In the genomic region with DNA sequence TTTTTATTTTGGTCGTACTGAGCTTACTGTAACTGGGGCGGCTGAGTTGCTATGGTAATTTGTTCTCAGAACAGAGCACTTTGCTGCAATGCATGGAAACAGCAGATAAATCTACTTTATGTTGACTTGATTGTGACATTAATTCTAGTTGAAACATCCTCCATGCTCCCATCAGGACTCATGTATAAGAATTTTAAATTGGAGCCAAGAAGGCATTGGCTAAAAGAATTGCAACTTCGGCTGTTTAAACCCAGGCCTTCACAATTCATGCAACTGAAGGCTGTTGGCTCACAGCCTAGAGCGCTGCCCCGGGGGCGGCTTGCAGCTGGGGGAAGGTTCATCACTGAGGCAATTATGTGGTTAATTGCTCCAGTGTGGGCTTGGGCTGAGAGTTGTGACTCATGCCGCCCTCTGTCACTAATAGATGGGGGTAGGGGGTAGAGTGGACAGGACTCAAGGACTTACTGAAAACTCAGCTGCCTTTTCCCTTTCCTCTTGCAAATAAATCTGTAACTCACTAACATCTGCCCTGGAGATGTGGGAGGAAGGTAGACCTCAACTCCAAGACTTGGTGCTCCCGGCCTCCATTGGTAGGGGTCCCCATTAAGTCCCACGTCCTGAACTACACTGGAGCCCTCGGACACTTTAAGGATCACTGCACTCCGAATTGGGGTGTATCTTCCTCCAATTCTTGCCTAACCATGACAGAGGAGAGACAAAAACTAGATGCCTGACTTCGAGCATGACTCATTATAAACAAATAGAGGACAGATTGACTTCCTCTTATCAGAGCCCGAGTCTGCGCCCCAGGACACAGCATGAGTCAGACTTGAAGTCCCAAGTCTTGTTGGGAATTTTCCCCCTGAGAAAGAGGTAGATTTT, we compare ENCODE assay signal across 1 cellular context.
TF ChIP-seq lines count a peak whose summit lies in the region.

No MANE protein-coding gene starts in this region.

TF ChIP-seq in HepG2, 621 proteins besides CTCF, POLR2A, EP300 and RAD21 (continued from another document and continues in another):
- 0 out of 2 replicates have a peak, but pooled peaks have one; percentile 45 for TF ChIP-seq ZNF800 (CRISPR knock-in tag; IDR thresholded peaks at IDR 0.05)
- TF ChIP-seq SRF (IDR thresholded peaks at IDR 0.05; ENCODE audit: low read depth, low read length), result no peak; the same call in 1 of the 2 replicates
- no peak for TF ChIP-seq E2F5 (CRISPR knock-in tag; conservative IDR thresholded peaks at IDR 0.05)
- TF ChIP-seq ZBTB7B (CRISPR knock-in tag; IDR thresholded peaks at IDR 0.05), result no peak
- TF ChIP-seq SMARCE1 (IDR thresholded peaks at IDR 0.05; ENCODE audit: borderline replicate concordance), result no peak
- peak; percentile 34; the same call in 1 of the 2 replicates for TF ChIP-seq FOXO1 (CRISPR knock-in tag; IDR thresholded peaks at IDR 0.05)
- TF ChIP-seq ZNF3 (CRISPR knock-in tag; IDR thresholded peaks at IDR 0.05), result no peak
- TF ChIP-seq DRAP1 (CRISPR knock-in tag; IDR thresholded peaks at IDR 0.05), result no peak
- no peak for TF ChIP-seq ZNF776 (CRISPR knock-in tag; IDR thresholded peaks at IDR 0.05)
- no peak for TF ChIP-seq ZFY (CRISPR knock-in tag; IDR thresholded peaks at IDR 0.05)
- TF ChIP-seq HOXD1 (CRISPR knock-in tag; IDR thresholded peaks at IDR 0.05), result 0 out of 2 replicates have a peak, but pooled peaks have one; percentile 57
- 0 out of 2 replicates have a peak, but pooled peaks have one; percentile 37 for TF ChIP-seq SALL1 (CRISPR knock-in tag; IDR thresholded peaks at IDR 0.05)
- TF ChIP-seq, protein P1, sequence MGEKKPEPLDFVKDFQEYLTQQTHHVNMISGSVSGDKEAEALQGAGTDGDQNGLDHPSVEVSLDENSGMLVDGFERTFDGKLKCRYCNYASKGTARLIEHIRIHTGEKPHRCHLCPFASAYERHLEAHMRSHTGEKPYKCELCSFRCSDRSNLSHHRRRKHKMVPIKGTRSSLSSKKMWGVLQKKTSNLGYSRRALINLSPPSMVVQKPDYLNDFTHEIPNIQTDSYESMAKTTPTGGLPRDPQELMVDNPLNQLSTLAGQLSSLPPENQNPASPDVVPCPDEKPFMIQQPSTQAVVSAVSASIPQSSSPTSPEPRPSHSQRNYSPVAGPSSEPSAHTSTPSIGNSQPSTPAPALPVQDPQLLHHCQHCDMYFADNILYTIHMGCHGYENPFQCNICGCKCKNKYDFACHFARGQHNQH (CRISPR knock-in tag; IDR thresholded peaks at IDR 0.05), result peak; percentile 66; the same call in 1 of the 2 replicates
- TF ChIP-seq TBX3 (IDR thresholded peaks at IDR 0.05; ENCODE audit: borderline replicate concordance), result peak; percentile 42; the same call in 1 of the 2 replicates
- TF ChIP-seq HMG20B (CRISPR knock-in tag; conservative IDR thresholded peaks at IDR 0.05), result 0 out of 2 replicates have a peak, but pooled peaks have one; percentile 14
- TF ChIP-seq NRL (CRISPR knock-in tag; IDR thresholded peaks at IDR 0.05; ENCODE audit: borderline replicate concordance), result no peak
- TF ChIP-seq ZNF552 (CRISPR knock-in tag; IDR thresholded peaks at IDR 0.05; ENCODE audit: borderline replicate concordance), result no peak
- no peak for TF ChIP-seq NFE2 (CRISPR knock-in tag; IDR thresholded peaks at IDR 0.05)
- no peak for TF ChIP-seq ZC3H4 (CRISPR knock-in tag; IDR thresholded peaks at IDR 0.05; ENCODE audit: borderline replicate concordance)
- TF ChIP-seq SRSF1 (optimal IDR thresholded peaks at IDR 0.05; ENCODE audit: low read depth, low read length), result no peak
- TF ChIP-seq NKX3-1 (CRISPR knock-in tag; IDR thresholded peaks at IDR 0.05), result no peak; the same call in 1 of the 2 replicates
- 0 out of 2 replicates have a peak, but pooled peaks have one; percentile 25 for TF ChIP-seq NFKBIZ (CRISPR knock-in tag; IDR thresholded peaks at IDR 0.05)
- no peak for TF ChIP-seq ZNF234 (CRISPR knock-in tag; conservative IDR thresholded peaks at IDR 0.05)
- TF ChIP-seq KDM5A (IDR thresholded peaks at IDR 0.05; ENCODE audit: borderline replicate concordance, low read length), result no peak
- no peak for TF ChIP-seq BRD4 (CRISPR knock-in tag; IDR thresholded peaks at IDR 0.05)
- no peak for TF ChIP-seq ZNF761 (CRISPR knock-in tag; conservative IDR thresholded peaks at IDR 0.05)
- no peak for TF ChIP-seq ZNF138 (CRISPR knock-in tag; IDR thresholded peaks at IDR 0.05; ENCODE audit: low read depth)
- peak; percentile 18; the same call in 1 of the 2 replicates for TF ChIP-seq DPF2 (CRISPR knock-in tag; IDR thresholded peaks at IDR 0.05; ENCODE audit: borderline replicate concordance, low read depth)
- no peak for TF ChIP-seq NR3C1 (CRISPR knock-in tag; IDR thresholded peaks at IDR 0.05)
- TF ChIP-seq ZNF530 (CRISPR knock-in tag; IDR thresholded peaks at IDR 0.05; ENCODE audit: low read depth), result no peak
- TF ChIP-seq, protein P2, sequence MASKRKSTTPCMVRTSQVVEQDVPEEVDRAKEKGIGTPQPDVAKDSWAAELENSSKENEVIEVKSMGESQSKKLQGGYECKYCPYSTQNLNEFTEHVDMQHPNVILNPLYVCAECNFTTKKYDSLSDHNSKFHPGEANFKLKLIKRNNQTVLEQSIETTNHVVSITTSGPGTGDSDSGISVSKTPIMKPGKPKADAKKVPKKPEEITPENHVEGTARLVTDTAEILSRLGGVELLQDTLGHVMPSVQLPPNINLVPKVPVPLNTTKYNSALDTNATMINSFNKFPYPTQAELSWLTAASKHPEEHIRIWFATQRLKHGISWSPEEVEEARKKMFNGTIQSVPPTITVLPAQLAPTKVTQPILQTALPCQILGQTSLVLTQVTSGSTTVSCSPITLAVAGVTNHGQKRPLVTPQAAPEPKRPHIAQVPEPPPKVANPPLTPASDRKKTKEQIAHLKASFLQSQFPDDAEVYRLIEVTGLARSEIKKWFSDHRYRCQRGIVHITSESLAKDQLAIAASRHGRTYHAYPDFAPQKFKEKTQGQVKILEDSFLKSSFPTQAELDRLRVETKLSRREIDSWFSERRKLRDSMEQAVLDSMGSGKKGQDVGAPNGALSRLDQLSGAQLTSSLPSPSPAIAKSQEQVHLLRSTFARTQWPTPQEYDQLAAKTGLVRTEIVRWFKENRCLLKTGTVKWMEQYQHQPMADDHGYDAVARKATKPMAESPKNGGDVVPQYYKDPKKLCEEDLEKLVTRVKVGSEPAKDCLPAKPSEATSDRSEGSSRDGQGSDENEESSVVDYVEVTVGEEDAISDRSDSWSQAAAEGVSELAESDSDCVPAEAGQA (IDR thresholded peaks at IDR 0.05; ENCODE audit: low read depth), result no peak
- TF ChIP-seq, protein P2 (CRISPR knock-in tag; IDR thresholded peaks at IDR 0.05; ENCODE audit: borderline replicate concordance), result no peak
- no peak for TF ChIP-seq STAT5B (CRISPR knock-in tag; IDR thresholded peaks at IDR 0.05)
- TF ChIP-seq SRSF9 (IDR thresholded peaks at IDR 0.05; ENCODE audit: borderline replicate concordance, insufficient read depth, low read depth, low read length, poor library complexity, severe bottlenecking), result no peak
- TF ChIP-seq ZFP36L1 (CRISPR knock-in tag; IDR thresholded peaks at IDR 0.05), result no peak
- no peak for TF ChIP-seq MTF2 (CRISPR knock-in tag; IDR thresholded peaks at IDR 0.05; ENCODE audit: borderline replicate concordance)
- TF ChIP-seq HNRNPUL1 (IDR thresholded peaks at IDR 0.05; ENCODE audit: low read depth, low read length), result no peak
- TF ChIP-seq, protein P3, sequence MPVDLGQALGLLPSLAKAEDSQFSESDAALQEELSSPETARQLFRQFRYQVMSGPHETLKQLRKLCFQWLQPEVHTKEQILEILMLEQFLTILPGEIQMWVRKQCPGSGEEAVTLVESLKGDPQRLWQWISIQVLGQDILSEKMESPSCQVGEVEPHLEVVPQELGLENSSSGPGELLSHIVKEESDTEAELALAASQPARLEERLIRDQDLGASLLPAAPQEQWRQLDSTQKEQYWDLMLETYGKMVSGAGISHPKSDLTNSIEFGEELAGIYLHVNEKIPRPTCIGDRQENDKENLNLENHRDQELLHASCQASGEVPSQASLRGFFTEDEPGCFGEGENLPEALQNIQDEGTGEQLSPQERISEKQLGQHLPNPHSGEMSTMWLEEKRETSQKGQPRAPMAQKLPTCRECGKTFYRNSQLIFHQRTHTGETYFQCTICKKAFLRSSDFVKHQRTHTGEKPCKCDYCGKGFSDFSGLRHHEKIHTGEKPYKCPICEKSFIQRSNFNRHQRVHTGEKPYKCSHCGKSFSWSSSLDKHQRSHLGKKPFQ (CRISPR knock-in tag; IDR thresholded peaks at IDR 0.05; ENCODE audit: insufficient replicate concordance), result no peak
- no peak for TF ChIP-seq PTBP1 (IDR thresholded peaks at IDR 0.05; ENCODE audit: low read depth, low read length, poor library complexity, severe bottlenecking)
- no peak for TF ChIP-seq FOXK2 (IDR thresholded peaks at IDR 0.05)
- TF ChIP-seq ESRRA (CRISPR knock-in tag; IDR thresholded peaks at IDR 0.05; ENCODE audit: low read depth), result no peak
- TF ChIP-seq FLYWCH1 (CRISPR knock-in tag; IDR thresholded peaks at IDR 0.05), result no peak
- peak; percentile 20; the same call in 1 of the 2 replicates for TF ChIP-seq RFX1 (IDR thresholded peaks at IDR 0.05)
- TF ChIP-seq, protein P4, sequence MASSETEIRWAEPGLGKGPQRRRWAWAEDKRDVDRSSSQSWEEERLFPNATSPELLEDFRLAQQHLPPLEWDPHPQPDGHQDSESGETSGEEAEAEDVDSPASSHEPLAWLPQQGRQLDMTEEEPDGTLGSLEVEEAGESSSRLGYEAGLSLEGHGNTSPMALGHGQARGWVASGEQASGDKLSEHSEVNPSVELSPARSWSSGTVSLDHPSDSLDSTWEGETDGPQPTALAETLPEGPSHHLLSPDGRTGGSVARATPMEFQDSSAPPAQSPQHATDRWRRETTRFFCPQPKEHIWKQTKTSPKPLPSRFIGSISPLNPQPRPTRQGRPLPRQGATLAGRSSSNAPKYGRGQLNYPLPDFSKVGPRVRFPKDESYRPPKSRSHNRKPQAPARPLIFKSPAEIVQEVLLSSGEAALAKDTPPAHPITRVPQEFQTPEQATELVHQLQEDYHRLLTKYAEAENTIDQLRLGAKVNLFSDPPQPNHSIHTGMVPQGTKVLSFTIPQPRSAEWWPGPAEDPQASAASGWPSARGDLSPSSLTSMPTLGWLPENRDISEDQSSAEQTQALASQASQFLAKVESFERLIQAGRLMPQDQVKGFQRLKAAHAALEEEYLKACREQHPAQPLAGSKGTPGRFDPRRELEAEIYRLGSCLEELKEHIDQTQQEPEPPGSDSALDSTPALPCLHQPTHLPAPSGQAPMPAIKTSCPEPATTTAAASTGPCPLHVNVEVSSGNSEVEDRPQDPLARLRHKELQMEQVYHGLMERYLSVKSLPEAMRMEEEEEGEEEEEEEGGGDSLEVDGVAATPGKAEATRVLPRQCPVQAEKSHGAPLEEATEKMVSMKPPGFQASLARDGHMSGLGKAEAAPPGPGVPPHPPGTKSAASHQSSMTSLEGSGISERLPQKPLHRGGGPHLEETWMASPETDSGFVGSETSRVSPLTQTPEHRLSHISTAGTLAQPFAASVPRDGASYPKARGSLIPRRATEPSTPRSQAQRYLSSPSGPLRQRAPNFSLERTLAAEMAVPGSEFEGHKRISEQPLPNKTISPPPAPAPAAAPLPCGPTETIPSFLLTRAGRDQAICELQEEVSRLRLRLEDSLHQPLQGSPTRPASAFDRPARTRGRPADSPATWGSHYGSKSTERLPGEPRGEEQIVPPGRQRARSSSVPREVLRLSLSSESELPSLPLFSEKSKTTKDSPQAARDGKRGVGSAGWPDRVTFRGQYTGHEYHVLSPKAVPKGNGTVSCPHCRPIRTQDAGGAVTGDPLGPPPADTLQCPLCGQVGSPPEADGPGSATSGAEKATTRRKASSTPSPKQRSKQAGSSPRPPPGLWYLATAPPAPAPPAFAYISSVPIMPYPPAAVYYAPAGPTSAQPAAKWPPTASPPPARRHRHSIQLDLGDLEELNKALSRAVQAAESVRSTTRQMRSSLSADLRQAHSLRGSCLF (CRISPR knock-in tag; IDR thresholded peaks at IDR 0.05; ENCODE audit: borderline replicate concordance), result no peak
- TF ChIP-seq NFATC3 (CRISPR knock-in tag; IDR thresholded peaks at IDR 0.05), result 0 out of 2 replicates have a peak, but pooled peaks have one; percentile 25
- 0 out of 2 replicates have a peak, but pooled peaks have one; percentile 81 for TF ChIP-seq ZNF816 (CRISPR knock-in tag; IDR thresholded peaks at IDR 0.05; ENCODE audit: borderline replicate concordance)
- TF ChIP-seq CCAR2 (optimal IDR thresholded peaks at IDR 0.05; ENCODE audit: low read depth, low read length), result no peak
- no peak for TF ChIP-seq XBP1 (CRISPR knock-in tag; IDR thresholded peaks at IDR 0.05)
